ENCODE assay signal across 1 cellular context in the genomic region with DNA sequence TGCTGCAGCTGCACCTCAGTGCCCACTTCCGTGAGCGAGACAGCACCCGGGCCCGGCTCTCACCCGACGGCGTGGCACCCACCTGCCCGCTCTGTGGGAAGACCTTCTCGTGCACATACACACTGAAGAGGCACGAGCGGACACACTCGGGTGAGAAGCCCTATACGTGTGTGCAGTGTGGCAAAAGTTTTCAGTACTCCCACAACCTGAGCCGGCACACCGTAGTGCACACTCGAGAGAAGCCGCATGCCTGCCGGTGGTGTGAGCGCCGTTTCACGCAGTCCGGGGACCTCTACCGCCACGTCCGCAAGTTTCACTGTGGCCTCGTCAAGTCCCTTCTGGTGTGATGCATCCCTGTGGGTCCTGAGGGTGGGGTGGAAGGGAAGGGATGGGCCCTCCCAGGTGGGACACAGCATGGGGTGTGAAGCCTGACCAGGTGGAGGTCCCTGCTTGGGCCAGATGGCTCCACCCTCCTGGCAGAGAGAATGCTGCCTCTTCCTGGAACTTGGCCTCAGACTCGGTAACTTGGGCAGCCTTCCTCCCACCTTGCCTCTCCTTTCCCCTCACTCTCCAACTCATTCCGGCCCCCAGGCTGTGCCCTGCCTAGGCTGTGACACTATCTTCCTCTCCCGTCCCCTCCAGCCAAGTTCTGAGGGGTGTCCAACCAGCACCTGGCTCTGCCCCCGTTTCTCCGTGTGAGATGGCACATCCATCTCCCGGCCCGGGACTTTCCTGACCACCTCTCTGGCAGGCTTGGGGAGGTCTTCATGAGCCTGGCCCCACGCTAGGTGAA.
TF ChIP-seq lines count a peak whose summit lies in the region.

No MANE protein-coding gene starts in this region.

TF ChIP-seq in HepG2, 621 proteins besides CTCF, POLR2A, EP300 and RAD21:
- 0 out of 2 replicates have a peak, but pooled peaks have one; percentile 23 for TF ChIP-seq ZBTB38 (CRISPR knock-in tag; IDR thresholded peaks at IDR 0.05)
- no peak for TF ChIP-seq SMC3 (IDR thresholded peaks at IDR 0.05; ENCODE audit: low read length)
- TF ChIP-seq, protein P1, sequence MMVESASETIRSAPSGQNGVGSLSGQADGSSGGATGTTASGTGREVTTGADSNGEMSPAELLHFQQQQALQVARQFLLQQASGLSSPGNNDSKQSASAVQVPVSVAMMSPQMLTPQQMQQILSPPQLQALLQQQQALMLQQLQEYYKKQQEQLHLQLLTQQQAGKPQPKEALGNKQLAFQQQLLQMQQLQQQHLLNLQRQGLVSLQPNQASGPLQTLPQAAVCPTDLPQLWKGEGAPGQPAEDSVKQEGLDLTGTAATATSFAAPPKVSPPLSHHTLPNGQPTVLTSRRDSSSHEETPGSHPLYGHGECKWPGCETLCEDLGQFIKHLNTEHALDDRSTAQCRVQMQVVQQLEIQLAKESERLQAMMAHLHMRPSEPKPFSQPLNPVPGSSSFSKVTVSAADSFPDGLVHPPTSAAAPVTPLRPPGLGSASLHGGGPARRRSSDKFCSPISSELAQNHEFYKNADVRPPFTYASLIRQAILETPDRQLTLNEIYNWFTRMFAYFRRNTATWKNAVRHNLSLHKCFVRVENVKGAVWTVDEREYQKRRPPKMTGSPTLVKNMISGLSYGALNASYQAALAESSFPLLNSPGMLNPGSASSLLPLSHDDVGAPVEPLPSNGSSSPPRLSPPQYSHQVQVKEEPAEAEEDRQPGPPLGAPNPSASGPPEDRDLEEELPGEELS (CRISPR knock-in tag; IDR thresholded peaks at IDR 0.05), result no peak
- no peak for TF ChIP-seq GABPB1 (CRISPR knock-in tag; IDR thresholded peaks at IDR 0.05)
- TF ChIP-seq GPN1 (CRISPR knock-in tag; IDR thresholded peaks at IDR 0.05; ENCODE audit: borderline replicate concordance), result no peak
- no peak for TF ChIP-seq ZNF607 (CRISPR knock-in tag; IDR thresholded peaks at IDR 0.05; ENCODE audit: borderline replicate concordance)
